18 cellular contexts compared by ENCODE assay signal in genomic region chr11:35786918-35787557, GRCh38.
DNase-seq lines count a peak whose midpoint lies in the region; ATAC-seq, FAIRE-seq and TF ChIP-seq lines count a peak whose summit lies in the region.
"Had no signal": no experiment of that assay in that cellular context is flagged by ENCODE, and none has a peak within 500 bp of the region (broad histone marks: within the 10 kb centered on the region; RNA-seq: fewer than 3 reads in every experiment).

No MANE protein-coding gene starts in this region.

- 78 to 94% (median 92%) methylated on average over 9 of the region's 9 CpGs for WGBS in small intestine, 3 donors

- H3K4me3 Mint-ChIP-seq in type B pancreatic cell = peak overlapping the region; percentile 24
- H3K4me3 Mint-ChIP-seq: activated CD4-positive, alpha-beta T cell treated with anti-CD3 and anti-CD28 coated beads for 36 hours; activated T-cell treated with anti-CD3 and anti-CD28 coated beads, Interleukin-2, amount 50 U/mL, for 24 hours; dendritic cell treated with granulocyte-macrophage colony-stimulating factor and Interleukin-4, amounts not matched to agents 40 ng/mL and 50 ng/mL, for 4 days; T-helper 17 cell had no signal

- H3K4me3 ChIP-seq in small intestine (ENCODE audit: low read depth in 1 of 2, low read length in 2 of 2) = no peak overlapping the region
- H3K4me3 ChIP-seq: prostate gland had no signal

- no peaks in the 10 kb centered on the region for H3K9me3 ChIP-seq in small intestine (ENCODE audit: control insufficient read depth, low read depth)
- H3K9me3 ChIP-seq: prostate gland had no signal

- no peak overlapping the region for H3K27ac Mint-ChIP-seq in type B pancreatic cell
- H3K27ac Mint-ChIP-seq: activated CD4-positive, alpha-beta T cell treated with anti-CD3 and anti-CD28 coated beads for 36 hours; dendritic cell treated with granulocyte-macrophage colony-stimulating factor and Interleukin-4, amounts not matched to agents 40 ng/mL and 50 ng/mL, for 4 days; T-helper 17 cell had no signal

- peaks cover 48% of the 10 kb centered on the region for H3K4me1 Mint-ChIP-seq in type B pancreatic cell (ENCODE audit: unreplicated experiment)

- no peak for TF ChIP-seq CTCF in type B pancreatic cell (conservative IDR thresholded peaks at IDR 0.05)

- H3K36me3 ChIP-seq in small intestine (ENCODE audit: control insufficient read depth in 2 of 2, insufficient read depth in 2 of 2, low read length in 2 of 2) = peaks cover 0 to 3% of the 10 kb centered on the region in 2 donors
- H3K36me3 ChIP-seq: prostate gland had no signal

- ATAC-seq in left ventricle myocardium superior (peak; percentile 50), HG02798 (IDR thresholded peaks at IDR 0.05; ENCODE audit: poor library complexity, unreplicated experiment) (no peak)
- ATAC-seq: activated CD4-positive, alpha-beta T cell treated with anti-CD3 and anti-CD28 coated beads for 36 hours; Panc1; T-helper 17 cell had no signal

- H3K9me3 Mint-ChIP-seq in type B pancreatic cell = no peaks in the 10 kb centered on the region
- H3K9me3 Mint-ChIP-seq: activated T-cell treated with anti-CD3 and anti-CD28 coated beads, Interleukin-2, amount 50 U/mL, for 24 hours; dendritic cell treated with granulocyte-macrophage colony-stimulating factor and Interleukin-4, amounts not matched to agents 40 ng/mL and 50 ng/mL, for 4 days had no signal

- no peak for FAIRE-seq in small intestine (lab: Jason Lieb, UNC)

- no peak overlapping the region for H3K27ac ChIP-seq in small intestine (ENCODE audit: low read depth in 1 of 2, low read length in 1 of 2)
- H3K27ac ChIP-seq: prostate gland had no signal

- H3K27me3 Mint-ChIP-seq in type B pancreatic cell = no peaks in the 10 kb centered on the region
- H3K27me3 Mint-ChIP-seq: activated CD4-positive, alpha-beta T cell treated with anti-CD3 and anti-CD28 coated beads for 36 hours; activated T-cell treated with anti-CD3 and anti-CD28 coated beads, Interleukin-2, amount 50 U/mL, for 24 hours; dendritic cell treated with granulocyte-macrophage colony-stimulating factor and Interleukin-4, amounts not matched to agents 40 ng/mL and 50 ng/mL, for 4 days; T-helper 17 cell had no signal

- H3K36me3 Mint-ChIP-seq in type B pancreatic cell = peaks cover 11% of the 10 kb centered on the region

- H3K27me3 ChIP-seq in small intestine (ENCODE audit: control insufficient read depth in 2 of 2, insufficient read depth in 2 of 2, low read length in 2 of 2) = no peaks in the 10 kb centered on the region

- peak; percentile 35 for DNase-seq in left ventricle myocardium superior
- DNase-seq in cardiac septum (ENCODE audit: low spot score) = no peak
- DNase-seq in astrocyte of the hippocampus (ENCODE audit: low read depth, low spot score) = peak; percentile 42
- peak; percentile 22 for DNase-seq in iPS-NIHi7 (ENCODE audit: extremely low spot score)
- DNase-seq in type B pancreatic cell (ENCODE audit: extremely low spot score, unreplicated experiment) = no peak
- DNase-seq in DMS114 treated with DMSO at 0.1 percent for 48 hours (lab: John Stamatoyannopoulos, UW; ENCODE audit: unreplicated experiment) = no peak
- no peak for DNase-seq in small intestine
- DNase-seq: ACHN; activated CD4-positive, alpha-beta T cell treated with anti-CD3 and anti-CD28 coated beads for 36 hours; activated T-cell treated with anti-CD3 and anti-CD28 coated beads, Interleukin-2, amount 50 U/mL, for 24 hours; midbrain; NCI-H1048; NCI-H510A; T-helper 17 cell had no signal

- intact Hi-C loops in left ventricle myocardium superior (cut with micrococcal nuclease) = no loop called here
- intact Hi-C loops in cardiac septum (cut with DNase I) = loop anchor here (5.0 kb wide), 1 partner anchor 40 kb away; no protein-coding TSS in a partner anchor

- no peaks in the 10 kb centered on the region for H3K4me1 ChIP-seq in small intestine (ENCODE audit: control insufficient read depth in 2 of 2, insufficient read depth in 1 of 2, low read depth in 1 of 2, low read length in 1 of 2)

Comparison
In these comparisons a context has a peak if more than half of its experiments do, and no peak if none do; other contexts are left out.
1. DNase-seq: peak in left ventricle myocardium superior (single experiment), astrocyte of the hippocampus (single experiment) and iPS-NIHi7 (single experiment); none in cardiac septum (single experiment), type B pancreatic cell (single experiment), DMS114 treated with DMSO at 0.1 percent for 48 hours (single experiment) and small intestine (single experiment).